In the genomic region with DNA sequence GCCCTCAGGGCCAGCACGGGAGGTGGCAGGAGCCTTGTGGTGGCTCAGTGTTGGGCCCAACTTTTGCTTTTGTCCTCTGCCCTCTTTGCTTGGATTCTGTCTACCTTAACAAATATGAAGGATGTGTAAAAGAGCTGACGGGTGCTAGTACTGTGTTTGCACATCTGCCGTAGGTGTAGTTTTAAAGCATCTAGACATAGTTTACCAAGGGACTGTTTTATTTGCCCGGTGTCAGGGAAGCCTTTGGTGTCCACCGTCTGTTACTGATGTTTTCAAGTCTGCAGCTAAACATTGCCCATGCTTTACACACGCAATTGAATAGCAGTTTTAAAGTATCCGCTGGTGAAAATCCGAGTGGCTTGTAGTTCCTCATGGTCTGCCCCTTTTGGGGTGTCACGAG, we compare ENCODE assay signal across 17 cellular contexts.
DNase-seq lines count a peak whose midpoint lies in the region; FAIRE-seq and TF ChIP-seq lines count a peak whose summit lies in the region.
"Had no signal": no experiment of that assay in that cellular context is flagged by ENCODE, and none has a peak within 500 bp of the region (broad histone marks: within the 10 kb centered on the region; RNA-seq: fewer than 3 reads in every experiment).

No MANE protein-coding gene starts in this region.

- no peaks in the 10 kb centered on the region for H3K4me1 ChIP-seq in neural progenitor cell
- H3K4me1 ChIP-seq: BLaER1 treated with 17β-estradiol and CSF1 and Interleukin-3, amounts not matched to agents 10 nM and 100 nM; HAP-1 had no signal

- H4K20me1 ChIP-seq in neural progenitor cell (ENCODE audit: low read depth): no peaks in the 10 kb centered on the region
- H4K20me1 ChIP-seq: BLaER1 treated with 17β-estradiol and CSF1 and Interleukin-3, amounts not matched to agents 10 nM and 100 nM had no signal

- H3K4me1 Mint-ChIP-seq in neural progenitor cell: no peaks in the 10 kb centered on the region
- no peaks in the 10 kb centered on the region for H3K4me1 Mint-ChIP-seq in progenitor cell of endocrine pancreas (ENCODE audit: low read depth)
- H3K4me1 Mint-ChIP-seq: CD4-positive, CD25-positive, alpha-beta regulatory T cell had no signal

- H3K27me3 Mint-ChIP-seq in neural progenitor cell (ENCODE audit: insufficient read depth, low read depth) (peaks cover 5% of the 10 kb centered on the region), progenitor cell of endocrine pancreas (no peaks in the 10 kb centered on the region)
- H3K27me3 Mint-ChIP-seq: CD4-positive, CD25-positive, alpha-beta regulatory T cell had no signal

- H3F3A ChIP-seq in neural progenitor cell (ENCODE audit: low read depth): no peaks in the 10 kb centered on the region

- H3K79me2 ChIP-seq in neural progenitor cell (ENCODE audit: low read depth): no peaks in the 10 kb centered on the region

- FAIRE-seq in islet of Langerhans (lab: Jason Lieb, UNC): peak; percentile 36
- FAIRE-seq: H1, HepG2, HTR-8/SVneo had no signal

- peaks cover 7% of the 10 kb centered on the region for H3K9me3 Mint-ChIP-seq in neural progenitor cell
- peaks cover 12% of the 10 kb centered on the region for H3K9me3 Mint-ChIP-seq in progenitor cell of endocrine pancreas (ENCODE audit: low read depth)

- H3K36me3 Mint-ChIP-seq in neural progenitor cell (peaks cover 59% of the 10 kb centered on the region), progenitor cell of endocrine pancreas (ENCODE audit: insufficient read depth) (peaks cover 56% of the 10 kb centered on the region)

- H3K36me3 ChIP-seq in neural progenitor cell: no peaks in the 10 kb centered on the region
- H3K36me3 ChIP-seq: HAP-1 had no signal

- H3K27ac Mint-ChIP-seq in neural progenitor cell (peak overlapping the region; percentile 63), progenitor cell of endocrine pancreas (no peak overlapping the region)
- H3K27ac Mint-ChIP-seq: CD4-positive, CD25-positive, alpha-beta regulatory T cell; HFFc6 had no signal

- no peak overlapping the region for H3K9ac ChIP-seq in neural progenitor cell
- H3K9ac ChIP-seq: BLaER1 treated with 17β-estradiol and CSF1 and Interleukin-3, amounts not matched to agents 10 nM and 100 nM had no signal

- H3K4me3 Mint-ChIP-seq in neural progenitor cell (no peak overlapping the region), progenitor cell of endocrine pancreas (ENCODE audit: low read depth) (no peak overlapping the region)
- H3K4me3 Mint-ChIP-seq: CD4-positive, CD25-positive, alpha-beta regulatory T cell; HFFc6 had no signal

- TF ChIP-seq CTCF in neural progenitor cell (IDR thresholded peaks at IDR 0.05) (no peak), progenitor cell of endocrine pancreas (IDR thresholded peaks at IDR 0.05; ENCODE audit: unreplicated experiment) (no peak)

- no peak overlapping the region for H2AFZ ChIP-seq in neural progenitor cell (replicated peaks)

- peak; percentile 52 for DNase-seq in NCI-H510A treated with DMSO at 0.1 percent for 48 hours (lab: John Stamatoyannopoulos, UW)
- DNase-seq in NCI-H510A (lab: John Stamatoyannopoulos, UW): no peak
- no peak for DNase-seq in neural progenitor cell (ENCODE audit: low spot score)
- no peak for DNase-seq in ACHN
- no peak for DNase-seq in progenitor cell of endocrine pancreas (ENCODE audit: low spot score, unreplicated experiment)
- DNase-seq in UCSD-AML1 (lab: John Stamatoyannopoulos, UW; ENCODE audit: unreplicated experiment): no peak
- DNase-seq: 8988T; CD4-positive, CD25-positive, alpha-beta regulatory T cell; DMS153; GF-D8; HFFc6 had no signal

- no peak overlapping the region for H3K4me3 ChIP-seq in neural progenitor cell
- H3K4me3 ChIP-seq: BLaER1 treated with 17β-estradiol and CSF1 and Interleukin-3, amounts not matched to agents 10 nM and 100 nM; HAP-1 had no signal

- H3K4me2 ChIP-seq in neural progenitor cell: no peak overlapping the region
- H3K4me2 ChIP-seq: BLaER1 treated with 17β-estradiol and CSF1 and Interleukin-3, amounts not matched to agents 10 nM and 100 nM had no signal

- H3K9me3 ChIP-seq in neural progenitor cell (ENCODE audit: low read depth): no peaks in the 10 kb centered on the region
- H3K9me3 ChIP-seq: HAP-1 had no signal

- in situ Hi-C loops in ACHN (cut with HindIII; ENCODE audit: low pct_ligation_motif_present, low pct_unique_long_range_greater_than_20kb, low sequenced_read_pairs): no loop called here

- H3K27me3 ChIP-seq in neural progenitor cell: no peaks in the 10 kb centered on the region
- H3K27me3 ChIP-seq: BLaER1 treated with 17β-estradiol and CSF1 and Interleukin-3, amounts not matched to agents 10 nM and 100 nM had no signal

- no peak overlapping the region for H3K27ac ChIP-seq in neural progenitor cell
- H3K27ac ChIP-seq: BLaER1 treated with 17β-estradiol and CSF1 and Interleukin-3, amounts not matched to agents 10 nM and 100 nM had no signal
